In genomic region chr12:116639765-116640164, GRCh38 we compare ENCODE assay signal across 21 cellular contexts.
DNase-seq lines count a peak whose midpoint lies in the region; TF ChIP-seq lines count a peak whose summit lies in the region.
"Had no signal": no experiment of that assay in that cellular context is flagged by ENCODE, and none has a peak within 500 bp of the region (broad histone marks: within the 10 kb centered on the region; RNA-seq: fewer than 3 reads in every experiment).

No MANE protein-coding gene starts in this region.

- no peak overlapping the region for H2AFZ ChIP-seq in SK-N-SH (ENCODE audit: low read depth)

- DNase-seq in Caco-2 (no peak), LoVo (ENCODE audit: low spot score) (peak; percentile 89), SW480 (ENCODE audit: low spot score) (peak; percentile 94), SK-N-SH (no peak), retina (no peak)
- DNase-seq in stimulated activated naive CD4-positive, alpha-beta T cell (lab: John Stamatoyannopoulos, UW): no peak
- DNase-seq: H7; NCI-H1092; NCI-H1436; NCI-H1930; NCI-H345; NCI-H524; NCI-H774; NK-92 treated with Interleukin-12 subunit alpha and Interleukin-12 subunit beta, amount 100 ng/mL, for 24 hours; OCI-M1; SJCRH30 had no signal

- no peaks in the 10 kb centered on the region for H3K36me3 Mint-ChIP-seq in Caco-2 (ENCODE audit: insufficient read depth, unreplicated experiment)
- H3K36me3 Mint-ChIP-seq: CD14-positive monocyte had no signal

- H3K4me1 Mint-ChIP-seq in Caco-2 (ENCODE audit: low read depth, unreplicated experiment): peaks cover 29% of the 10 kb centered on the region

- peak overlapping the region; percentile 50 for H3K27ac Mint-ChIP-seq in Caco-2 (ENCODE audit: unreplicated experiment)
- H3K27ac Mint-ChIP-seq: B cell had no signal

- TF ChIP-seq CTCF in Caco-2 (IDR thresholded peaks at IDR 0.05; ENCODE audit: insufficient read depth in 1 of 2, low read depth in 1 of 2, low read length in 1 of 2, severe bottlenecking in 1 of 2, unreplicated experiment in 1 of 2) (no peak), SK-N-SH (IDR thresholded peaks at IDR 0.05) (no peak)

- POLR2A ChIA-PET in Caco-2 (lab: Charles Lee): no interaction called here
- POLR2A ChIA-PET in SK-N-SH (lab: Yijun Ruan, JAX): no interaction called here

- H3K36me3 ChIP-seq in Caco-2 (ENCODE audit: control insufficient read depth, insufficient read depth, low read length) (no peaks in the 10 kb centered on the region), mesodermal cell (ENCODE audit: control insufficient read depth, insufficient read depth, low read length) (no peaks in the 10 kb centered on the region), SK-N-SH (replicated peaks in 1 of 2; ENCODE audit: control insufficient read depth in 1 of 2, insufficient read depth in 2 of 2, low read length in 1 of 2) (no peaks in the 10 kb centered on the region)
- H3K36me3 ChIP-seq: SJCRH30 had no signal

- no peaks in the 10 kb centered on the region for H3F3A ChIP-seq in SK-N-SH (replicated peaks; ENCODE audit: insufficient read depth)

- H3K4me3 Mint-ChIP-seq in Caco-2 (ENCODE audit: unreplicated experiment): no peak overlapping the region
- H3K4me3 Mint-ChIP-seq: B cell, CD14-positive monocyte had no signal

- 91% methylated on average over 4 of the region's 4 CpGs for WGBS in mesodermal cell (ENCODE audit: insufficient coverage in 2 of 2), 2 experiments
- WGBS in SK-N-SH (ENCODE audit: low lambda C conversion rate): 94% methylated on average over 4 of the region's 4 CpGs

- H3K9me2 ChIP-seq in SK-N-SH: no peaks in the 10 kb centered on the region

- H3K79me2 ChIP-seq in SK-N-SH (ENCODE audit: insufficient read depth): no peaks in the 10 kb centered on the region

- no TSS peak for BruUV-seq in Caco-2 (replicated peaks; lab: Mats Ljungman, UMichigan)

- CTCF ChIA-PET in Caco-2 (lab: Charles Lee) (interaction anchor here (1.0 kb wide), 1 partner anchor 10 kb away, joined by 6 read pairs; no protein-coding TSS in a partner anchor), SK-N-SH (lab: Yijun Ruan, JAX) (interaction anchor here (1.3 kb wide), 1 partner anchor 19 kb away, joined by 4 read pairs; no protein-coding TSS in a partner anchor)

- H3K27me3 Mint-ChIP-seq in Caco-2 (ENCODE audit: insufficient read depth, unreplicated experiment): no peaks in the 10 kb centered on the region
- H3K27me3 Mint-ChIP-seq: B cell had no signal

- H3K4me3 ChIP-seq in Caco-2 (ENCODE audit: low read depth, low read length): no peak overlapping the region
- H3K4me3 ChIP-seq in mesodermal cell (ENCODE audit: extremely low read depth, insufficient read depth, low read length, poor library complexity, severe bottlenecking): no peak overlapping the region
- H3K4me3 ChIP-seq in SK-N-SH (ENCODE audit: low read depth in 2 of 2, low read length in 1 of 2): no peak overlapping the region
- H3K4me3 ChIP-seq: A549, SJCRH30 had no signal

- no peak overlapping the region for H3K9ac ChIP-seq in SK-N-SH
- H3K9ac ChIP-seq: KMS-11 had no signal

- H3K27ac ChIP-seq in mesodermal cell (ENCODE audit: low read depth, low read length, severe bottlenecking): peak overlapping the region; percentile 25
- no peak overlapping the region for H3K27ac ChIP-seq in SK-N-SH (ENCODE audit: low read depth in 2 of 2, low read length in 1 of 2)
- H3K27ac ChIP-seq: A549, KMS-11, SJCRH30 had no signal

- TF ChIP-seq EP300 in SK-N-SH (IDR thresholded peaks at IDR 0.05; ENCODE audit: borderline replicate concordance in 1 of 2, low read depth in 1 of 2, low read length in 1 of 2): no peak

- no peak overlapping the region for H3K4me2 ChIP-seq in SK-N-SH
- H3K4me2 ChIP-seq: A549, KMS-11 had no signal

- peaks cover 48% of the 10 kb centered on the region for H3K4me1 ChIP-seq in Caco-2
- H3K4me1 ChIP-seq in mesodermal cell (ENCODE audit: control insufficient read depth, insufficient read depth, low read length, poor library complexity, severe bottlenecking): no peaks in the 10 kb centered on the region
- no peaks in the 10 kb centered on the region for H3K4me1 ChIP-seq in SK-N-SH (ENCODE audit: control insufficient read depth in 1 of 2, insufficient read depth in 2 of 2, low read depth in 1 of 2, low read length in 1 of 2)
- H3K4me1 ChIP-seq: SJCRH30 had no signal

- H3K9me3 ChIP-seq in Caco-2 (no peaks in the 10 kb centered on the region), mesodermal cell (ENCODE audit: control insufficient read depth, low read length) (no peaks in the 10 kb centered on the region), SK-N-SH (no peaks in the 10 kb centered on the region)
- H3K9me3 ChIP-seq: SJCRH30 had no signal

- H4K20me1 ChIP-seq in SK-N-SH (ENCODE audit: insufficient read depth): no peaks in the 10 kb centered on the region

- H3K27me3 ChIP-seq in Caco-2 (replicated peaks; ENCODE audit: control insufficient read depth, insufficient read depth, low read length) (no peaks in the 10 kb centered on the region), SK-N-SH (ENCODE audit: insufficient read depth) (no peaks in the 10 kb centered on the region)
- H3K27me3 ChIP-seq: SJCRH30 had no signal

- intact Hi-C loops in Caco-2 (cut with micrococcal nuclease; ENCODE audit: unreplicated experiment): no loop called here

- no peak for TF ChIP-seq RAD21 in SK-N-SH (IDR thresholded peaks at IDR 0.05; ENCODE audit: low read length)

- H3K9me3 Mint-ChIP-seq in Caco-2 (ENCODE audit: unreplicated experiment): peaks cover 6% of the 10 kb centered on the region

TF ChIP-seq in SK-N-SH, 30 proteins besides CTCF, POLR2A, EP300 and RAD21:
- TF ChIP-seq FOSL2 (IDR thresholded peaks at IDR 0.05; ENCODE audit: borderline replicate concordance, low read depth) (no peak), USF2 (IDR thresholded peaks at IDR 0.05; ENCODE audit: borderline replicate concordance, low read depth, low read length) (no peak), MAX (IDR thresholded peaks at IDR 0.05; ENCODE audit: low read depth) (no peak), CHD2 (IDR thresholded peaks at IDR 0.05; ENCODE audit: low read length, partially characterized antibody) (no peak), FOXM1 (IDR thresholded peaks at IDR 0.05; ENCODE audit: low read depth) (no peak), SIN3A (IDR thresholded peaks at IDR 0.05; ENCODE audit: borderline replicate concordance, low read depth, low read length) (no peak), NRF1 (IDR thresholded peaks at IDR 0.05; ENCODE audit: low read depth, low read length) (no peak), EZH2phosphoT487 (IDR thresholded peaks at IDR 0.05; ENCODE audit: borderline replicate concordance, low read depth) (no peak), PBX3 (IDR thresholded peaks at IDR 0.05) (no peak), YY1 (IDR thresholded peaks at IDR 0.05; ENCODE audit: low read depth) (no peak), NFIC (IDR thresholded peaks at IDR 0.05; ENCODE audit: borderline replicate concordance) (no peak), JUND (IDR thresholded peaks at IDR 0.05) (no peak), MEF2A (IDR thresholded peaks at IDR 0.05; ENCODE audit: borderline replicate concordance, low read depth) (no peak), RCOR1 (IDR thresholded peaks at IDR 0.05; ENCODE audit: low read length) (no peak), RFX5 (IDR thresholded peaks at IDR 0.05; ENCODE audit: low read length) (no peak), TAF1 (IDR thresholded peaks at IDR 0.05; ENCODE audit: borderline replicate concordance, low read depth, low read length) (no peak), RXRA (IDR thresholded peaks at IDR 0.05; ENCODE audit: borderline replicate concordance, low read depth) (no peak)
TF ChIP-seq in SK-N-SH: peak in this region for 0.

Comparison
In these comparisons a context has a peak if more than half of its experiments do, and no peak if none do; other contexts are left out.
1. DNase-seq: peak in LoVo (single experiment) and SW480 (single experiment); none in Caco-2 (0 of 2), SK-N-SH (single experiment), stimulated activated naive CD4-positive, alpha-beta T cell (0 of 6) and retina (single experiment).